Comparison of ENCODE assay signal across 1 cellular context in the genomic region with DNA sequence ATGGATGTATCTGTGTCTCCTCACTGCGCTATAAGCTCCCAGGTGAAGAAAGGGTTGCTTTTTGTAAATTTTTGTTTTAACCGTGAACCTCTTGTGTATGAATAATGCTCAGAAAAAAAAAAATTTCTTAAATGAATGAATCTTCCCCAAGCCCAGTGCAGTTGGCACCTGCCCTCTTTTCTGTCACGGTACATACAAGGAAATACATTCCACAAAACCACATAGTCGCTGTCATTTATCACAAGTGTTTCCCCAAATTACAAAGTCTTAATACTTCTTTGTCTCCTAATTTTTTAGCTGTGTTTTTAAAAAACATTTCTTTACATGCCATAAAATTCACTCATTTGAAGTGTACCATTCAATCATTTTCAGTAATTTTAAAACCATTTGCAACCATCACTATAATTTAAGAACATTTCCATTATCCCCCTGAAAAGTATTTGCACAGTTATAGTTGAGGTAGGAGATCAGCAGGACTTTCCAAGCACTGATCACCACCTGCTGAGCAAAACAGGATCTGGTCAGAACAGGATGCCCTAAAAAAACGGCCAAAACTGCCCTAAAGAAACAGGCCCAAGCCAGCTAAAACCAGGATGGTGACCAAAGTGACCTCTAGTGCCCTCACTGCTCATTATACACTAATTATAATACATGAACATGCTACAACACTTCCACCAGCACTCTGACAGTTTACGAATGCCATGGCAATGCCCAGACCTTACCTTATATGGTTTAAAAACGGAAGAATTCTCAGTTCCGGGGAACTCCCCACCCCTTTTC.
TF ChIP-seq lines count a peak whose summit lies in the region.

No MANE protein-coding gene starts in this region.

TF ChIP-seq in endothelial cell of umbilical vein, 7 proteins besides CTCF, POLR2A, EP300 and RAD21:
- TF ChIP-seq EZH2 (IDR thresholded peaks at IDR 0.05; ENCODE audit: borderline replicate concordance, low read depth, low read length, severe bottlenecking) (no peak), MYC (IDR thresholded peaks at IDR 0.05; ENCODE audit: low read depth, low read length) (no peak), GATA2 (IDR thresholded peaks at IDR 0.05; ENCODE audit: insufficient read depth, insufficient read length, low read depth, low read length) (no peak), FOS (IDR thresholded peaks at IDR 0.05; ENCODE audit: borderline replicate concordance, insufficient read depth, low read length) (no peak), POLR2AphosphoS5 (IDR thresholded peaks at IDR 0.05; ENCODE audit: insufficient read depth, low read depth, low read length) (no peak), JUN (IDR thresholded peaks at IDR 0.05; ENCODE audit: borderline replicate concordance, insufficient read depth, insufficient read length, low read depth) (no peak)
- TF ChIP-seq, protein P1, sequence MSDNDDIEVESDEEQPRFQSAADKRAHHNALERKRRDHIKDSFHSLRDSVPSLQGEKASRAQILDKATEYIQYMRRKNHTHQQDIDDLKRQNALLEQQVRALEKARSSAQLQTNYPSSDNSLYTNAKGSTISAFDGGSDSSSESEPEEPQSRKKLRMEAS (IDR thresholded peaks at IDR 0.05; ENCODE audit: insufficient read depth, insufficient read length) = no peak
